Comparison of ENCODE assay signal across 8 cellular contexts in genomic region chr4:4541661-4542570, GRCh38. TPM values are rescaled to one million over a fixed set of nuclear protein-coding genes. Genes with fewer than 3 reads are reported as not detected.
DNase-seq lines count a peak whose midpoint lies in the region; TF ChIP-seq lines count a peak whose summit lies in the region.

Gene STX18 (minus strand): TSS chr4:4542048. CDS start chr4:4541964, 84 bp downstream.

- DNase-seq in ELR (ENCODE audit: low read depth) (peak; percentile 79), GOT3 (lab: John Stamatoyannopoulos, UW) (peak; percentile 33), LNCaP clone FGC (ENCODE audit: low read depth) (peak; percentile 70), fibroblast of the conjunctiva (ENCODE audit: low read depth) (peak; percentile 61), nephron progenitor cell (peak; percentile 93), stomach (peak; percentile 90)
- DNase-seq in activated effector memory CD4-positive, alpha-beta T cell treated with anti-CD3 and anti-CD28 coated beads, Interleukin-2, amount 50 U/mL, for 16 hours = peak; percentile 96

- no peaks in the 10 kb centered on the region for H3K27me3 ChIP-seq in stomach

- peak within 1 kb of the TSS; percentile 97 for H3K4me3 Mint-ChIP-seq in nephron progenitor cell

- peaks cover 15% of the 10 kb centered on the region for H3K36me3 Mint-ChIP-seq in nephron progenitor cell (ENCODE audit: low read depth)

- H3K4me1 ChIP-seq in stomach = peaks cover 23 to 56% (median 50%) of the 10 kb centered on the region in 4 donors

- peak within 1 kb of the TSS; percentile 96 for H3K27ac Mint-ChIP-seq in nephron progenitor cell

- no peaks in the 10 kb centered on the region for H3K9me3 ChIP-seq in stomach

- peak within 1 kb of the TSS; percentile 74 to 94 (median 91) for H3K27ac ChIP-seq in stomach

- peaks cover 0 to 15% (median 8%) of the 10 kb centered on the region in 4 donors for H3K36me3 ChIP-seq in stomach

- peak; percentile 88 for TF ChIP-seq POLR2A in Raji (IDR thresholded peaks at IDR 0.05; ENCODE audit: insufficient read depth, low read depth, low read length)
- TF ChIP-seq POLR2A in stomach (IDR thresholded peaks at IDR 0.05) = peak in 1 of 4 donors; percentile 51

- intact Hi-C loops in stomach (cut with DNase I; ENCODE audit: low total_unique reads) = no loop called here

- H3K9me3 Mint-ChIP-seq in nephron progenitor cell = no peaks in the 10 kb centered on the region

- H3K27me3 Mint-ChIP-seq in nephron progenitor cell (ENCODE audit: low read depth, poor library complexity) = peaks cover 6% of the 10 kb centered on the region

- H3K4me1 Mint-ChIP-seq in nephron progenitor cell = peaks cover 44% of the 10 kb centered on the region

- no peak for TF ChIP-seq CTCF in LNCaP clone FGC (IDR thresholded peaks at IDR 0.05; ENCODE audit: control insufficient read depth, extremely low read depth, insufficient read depth)
- TF ChIP-seq CTCF in nephron progenitor cell (IDR thresholded peaks at IDR 0.05) = no peak
- peak in 1 of 7 experiments; percentile 29 for TF ChIP-seq CTCF in stomach (IDR thresholded peaks at IDR 0.05)

- H3K4me3 ChIP-seq in LNCaP clone FGC (ENCODE audit: low read depth, low read length) (peak within 1 kb of the TSS; percentile 71), stomach (peak within 1 kb of the TSS; percentile 81 to 99 (median 92))

- TF ChIP-seq EP300 in stomach (IDR thresholded peaks at IDR 0.05) = no peak

- WGBS in stomach, 5 donors = 0 to 1% (median 0%) methylated on average over 42 to 76 of the region's 76 CpGs

RNA-seq across cellular contexts. Expression of gene STX18, which starts in this region (rescaled TPM):
- total RNA-seq in stomach = 10 to 100 TPM; 17.1 to 91.6 (median 35.8) TPM
- polyA plus RNA-seq in stomach = 10 to 100 TPM; 19.4 to 28.3 (median 24.4) TPM

Comparison
In these comparisons a context has a peak if more than half of its experiments do, and no peak if none do; other contexts are left out.
1. Peak in every context shown above with its lines: DNase-seq, H3K4me3 ChIP-seq and H3K27ac ChIP-seq.
2. DNase-seq: peak in every context shown above with its lines; median percentile 96 in activated effector memory CD4-positive, alpha-beta T cell treated with anti-CD3 and anti-CD28 coated beads, Interleukin-2, amount 50 U/mL, for 16 hours; 93 in nephron progenitor cell; 90 in stomach; 79 in ELR; 70 in LNCaP clone FGC; 61 in fibroblast of the conjunctiva; 33 in GOT3.